In the genomic region with DNA sequence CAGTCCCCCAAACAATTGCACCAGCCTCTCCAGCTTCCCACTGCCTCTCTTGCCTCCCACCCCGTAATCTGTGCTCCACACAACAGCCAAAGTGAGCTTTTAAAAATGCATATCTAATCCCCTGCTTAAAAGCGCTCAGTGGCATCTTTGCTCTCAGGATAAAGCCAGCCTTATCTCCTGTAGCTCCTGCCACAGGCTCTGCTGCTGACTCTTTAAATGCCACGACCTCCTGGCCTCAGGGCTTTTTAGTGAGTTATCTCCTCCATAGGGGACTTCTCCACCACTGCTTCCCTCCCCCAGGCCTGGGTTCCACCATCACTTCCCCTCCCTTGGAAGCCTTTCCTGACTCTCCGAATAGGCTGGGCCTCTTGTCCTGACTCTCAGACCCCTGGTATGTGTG, we compare ENCODE assay signal across 1 cellular context.
TF ChIP-seq lines count a peak whose summit lies in the region.

No MANE protein-coding gene starts in this region.

TF ChIP-seq in K562, 482 proteins besides CTCF, POLR2A, EP300 and RAD21 (continued from another document and continues in another):
- TF ChIP-seq PML (IDR thresholded peaks at IDR 0.05; ENCODE audit: low read length) (peak; percentile 94), BRD9 (IDR thresholded peaks at IDR 0.05; ENCODE audit: low read depth, partially characterized antibody) (no peak), RBM25 (IDR thresholded peaks at IDR 0.05; ENCODE audit: low read depth, low read length, severe bottlenecking) (no peak), ZNF140 (CRISPR knock-in tag; IDR thresholded peaks at IDR 0.05) (no peak), HMGN3 (IDR thresholded peaks at IDR 0.05; ENCODE audit: borderline replicate concordance, extremely low read depth, insufficient read length, low read depth, low read length) (no peak), POLR2AphosphoS2 (IDR thresholded peaks at IDR 0.05; ENCODE audit: low read length) (no peak), ZNF146 (CRISPR knock-in tag; IDR thresholded peaks at IDR 0.05; ENCODE audit: unreplicated experiment) (no peak), POLR2G (IDR thresholded peaks at IDR 0.05; ENCODE audit: low read depth, low read length) (no peak), ZEB2 (IDR thresholded peaks at IDR 0.05) (0 out of 2 replicates have a peak, but pooled peaks have one; percentile 21), EZH2 (IDR thresholded peaks at IDR 0.05; ENCODE audit: borderline replicate concordance, low read depth, low read length) (no peak), SMAD3 (CRISPR knock-in tag; conservative IDR thresholded peaks at IDR 0.05) (0 out of 2 replicates have a peak, but pooled peaks have one; percentile 17), SRF (CRISPR knock-in tag; IDR thresholded peaks at IDR 0.05) (no peak), RERE (CRISPR knock-in tag; IDR thresholded peaks at IDR 0.05; ENCODE audit: borderline replicate concordance) (no peak), NFYB (IDR thresholded peaks at IDR 0.05; ENCODE audit: extremely low read depth, insufficient read length) (no peak), HDAC2 (IDR thresholded peaks at IDR 0.05) (peak; percentile 99), HDAC1 (IDR thresholded peaks at IDR 0.05) (peak; percentile 92 to 99), FOXJ2 (tag; IDR thresholded peaks at IDR 0.05) (no peak), NFE2L1 (tag; IDR thresholded peaks at IDR 0.05; ENCODE audit: borderline replicate concordance, low read depth) (no peak), NCOR1 (IDR thresholded peaks at IDR 0.05) (peak; percentile 93), SP1 (CRISPR knock-in tag; IDR thresholded peaks at IDR 0.05) (no peak), CCAR2 (IDR thresholded peaks at IDR 0.05; ENCODE audit: low read depth, low read length) (no peak), STAT5A (IDR thresholded peaks at IDR 0.05; ENCODE audit: borderline replicate concordance, low read length) (peak; percentile 84), ZBED1 (IDR thresholded peaks at IDR 0.05) (no peak), YY1 (IDR thresholded peaks at IDR 0.05; ENCODE audit: borderline replicate concordance in 1 of 3, control insufficient read depth in 1 of 3, extremely low read depth in 1 of 3, insufficient read depth in 3 of 3, insufficient read length in 1 of 3, insufficient replicate concordance in 2 of 3, low read depth in 1 of 3, low read length in 2 of 3) (peak in 1 of 3 experiments; percentile 32), CBX5 (IDR thresholded peaks at IDR 0.05; ENCODE audit: borderline replicate concordance, low read depth) (no peak), HLTF (IDR thresholded peaks at IDR 0.05) (peak; percentile 62; the same call in 1 of the 2 replicates), NR4A1 (CRISPR knock-in tag; IDR thresholded peaks at IDR 0.05) (no peak), NR4A1 (tag; IDR thresholded peaks at IDR 0.05) (0 out of 2 replicates have a peak, but pooled peaks have one; percentile 30), CREB3 (tag; conservative IDR thresholded peaks at IDR 0.05; ENCODE audit: low read depth) (no peak), ZNF76 (CRISPR knock-in tag; IDR thresholded peaks at IDR 0.05; ENCODE audit: borderline replicate concordance) (no peak), MAFK (IDR thresholded peaks at IDR 0.05; ENCODE audit: low read length) (no peak), HMBOX1 (IDR thresholded peaks at IDR 0.05) (no peak), KLF13 (tag; IDR thresholded peaks at IDR 0.05; ENCODE audit: borderline replicate concordance, low read depth) (no peak), ZBTB9 (CRISPR knock-in tag; IDR thresholded peaks at IDR 0.05) (no peak), XRCC5 (IDR thresholded peaks at IDR 0.05; ENCODE audit: low read depth, low read length) (no peak), EGR1 (conservative IDR thresholded peaks at IDR 0.05) (peak; percentile 41; the same call in 1 of the 2 replicates), FOXK2 (conservative IDR thresholded peaks at IDR 0.05 in 1 of 2, IDR thresholded peaks at IDR 0.05 in 1 of 2; ENCODE audit: low read depth in 2 of 2) (no peak), CC2D1A (IDR thresholded peaks at IDR 0.05) (peak; percentile 92; the same call in 1 of the 2 replicates), MBD2 (IDR thresholded peaks at IDR 0.05; ENCODE audit: borderline replicate concordance, low read depth) (peak; percentile 34; the same call in 1 of the 2 replicates), SLC30A9 (CRISPR knock-in tag; IDR thresholded peaks at IDR 0.05) (no peak), CEBPG (CRISPR knock-in tag; IDR thresholded peaks at IDR 0.05) (no peak), CEBPG (tag; conservative IDR thresholded peaks at IDR 0.05 in 1 of 2, IDR thresholded peaks at IDR 0.05 in 1 of 2) (no peak), VEZF1 (CRISPR knock-in tag; IDR thresholded peaks at IDR 0.05) (peak; percentile 58), TCF7 (IDR thresholded peaks at IDR 0.05; ENCODE audit: borderline replicate concordance) (no peak; the same call in 1 of the 2 replicates), DNMT1 (IDR thresholded peaks at IDR 0.05) (no peak), PREB (CRISPR knock-in tag; IDR thresholded peaks at IDR 0.05) (no peak), PHF21A (IDR thresholded peaks at IDR 0.05; ENCODE audit: borderline replicate concordance, low read depth) (peak; percentile 60; the same call in 1 of the 2 replicates), FOXA3 (CRISPR knock-in tag; conservative IDR thresholded peaks at IDR 0.05 in 1 of 2, IDR thresholded peaks at IDR 0.05 in 1 of 2) (no peak)
- TF ChIP-seq, protein P1, sequence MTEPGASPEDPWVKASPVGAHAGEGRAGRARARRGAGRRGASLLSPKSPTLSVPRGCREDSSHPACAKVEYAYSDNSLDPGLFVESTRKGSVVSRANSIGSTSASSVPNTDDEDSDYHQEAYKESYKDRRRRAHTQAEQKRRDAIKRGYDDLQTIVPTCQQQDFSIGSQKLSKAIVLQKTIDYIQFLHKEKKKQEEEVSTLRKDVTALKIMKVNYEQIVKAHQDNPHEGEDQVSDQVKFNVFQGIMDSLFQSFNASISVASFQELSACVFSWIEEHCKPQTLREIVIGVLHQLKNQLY (CRISPR knock-in tag; conservative IDR thresholded peaks at IDR 0.05), result no peak
- TF ChIP-seq, protein P2, sequence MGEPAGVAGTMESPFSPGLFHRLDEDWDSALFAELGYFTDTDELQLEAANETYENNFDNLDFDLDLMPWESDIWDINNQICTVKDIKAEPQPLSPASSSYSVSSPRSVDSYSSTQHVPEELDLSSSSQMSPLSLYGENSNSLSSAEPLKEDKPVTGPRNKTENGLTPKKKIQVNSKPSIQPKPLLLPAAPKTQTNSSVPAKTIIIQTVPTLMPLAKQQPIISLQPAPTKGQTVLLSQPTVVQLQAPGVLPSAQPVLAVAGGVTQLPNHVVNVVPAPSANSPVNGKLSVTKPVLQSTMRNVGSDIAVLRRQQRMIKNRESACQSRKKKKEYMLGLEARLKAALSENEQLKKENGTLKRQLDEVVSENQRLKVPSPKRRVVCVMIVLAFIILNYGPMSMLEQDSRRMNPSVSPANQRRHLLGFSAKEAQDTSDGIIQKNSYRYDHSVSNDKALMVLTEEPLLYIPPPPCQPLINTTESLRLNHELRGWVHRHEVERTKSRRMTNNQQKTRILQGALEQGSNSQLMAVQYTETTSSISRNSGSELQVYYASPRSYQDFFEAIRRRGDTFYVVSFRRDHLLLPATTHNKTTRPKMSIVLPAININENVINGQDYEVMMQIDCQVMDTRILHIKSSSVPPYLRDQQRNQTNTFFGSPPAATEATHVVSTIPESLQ (CRISPR knock-in tag; IDR thresholded peaks at IDR 0.05), result no peak
- TF ChIP-seq, protein P3, sequence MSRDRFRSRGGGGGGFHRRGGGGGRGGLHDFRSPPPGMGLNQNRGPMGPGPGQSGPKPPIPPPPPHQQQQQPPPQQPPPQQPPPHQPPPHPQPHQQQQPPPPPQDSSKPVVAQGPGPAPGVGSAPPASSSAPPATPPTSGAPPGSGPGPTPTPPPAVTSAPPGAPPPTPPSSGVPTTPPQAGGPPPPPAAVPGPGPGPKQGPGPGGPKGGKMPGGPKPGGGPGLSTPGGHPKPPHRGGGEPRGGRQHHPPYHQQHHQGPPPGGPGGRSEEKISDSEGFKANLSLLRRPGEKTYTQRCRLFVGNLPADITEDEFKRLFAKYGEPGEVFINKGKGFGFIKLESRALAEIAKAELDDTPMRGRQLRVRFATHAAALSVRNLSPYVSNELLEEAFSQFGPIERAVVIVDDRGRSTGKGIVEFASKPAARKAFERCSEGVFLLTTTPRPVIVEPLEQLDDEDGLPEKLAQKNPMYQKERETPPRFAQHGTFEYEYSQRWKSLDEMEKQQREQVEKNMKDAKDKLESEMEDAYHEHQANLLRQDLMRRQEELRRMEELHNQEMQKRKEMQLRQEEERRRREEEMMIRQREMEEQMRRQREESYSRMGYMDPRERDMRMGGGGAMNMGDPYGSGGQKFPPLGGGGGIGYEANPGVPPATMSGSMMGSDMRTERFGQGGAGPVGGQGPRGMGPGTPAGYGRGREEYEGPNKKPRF (IDR thresholded peaks at IDR 0.05; ENCODE audit: low read depth, low read length), result no peak
